In the genomic region with DNA sequence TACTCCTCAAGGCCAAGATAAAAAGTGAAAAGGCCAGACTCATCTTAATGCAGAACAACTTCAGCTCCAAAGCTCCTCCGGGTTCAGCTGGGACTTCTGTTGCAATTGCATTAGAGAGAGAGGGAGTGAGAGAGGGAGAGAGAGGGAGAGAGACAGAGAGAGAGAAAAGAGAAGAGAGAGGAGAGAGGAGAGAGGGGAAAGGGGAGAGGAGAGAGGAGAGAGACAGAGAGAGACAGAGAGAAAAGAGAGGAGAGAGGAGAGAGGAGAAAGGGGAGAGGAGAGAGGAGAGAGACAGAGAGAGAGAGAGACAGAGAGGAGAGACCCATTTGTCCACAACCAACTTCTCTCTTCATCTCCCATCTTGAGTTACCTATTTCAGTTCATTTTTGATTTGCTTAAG, we compare ENCODE assay signal across 33 cellular contexts.
"Had no signal": no experiment of that assay in that cellular context is flagged by ENCODE, and none has a peak within 500 bp of the region (broad histone marks: within the 10 kb centered on the region; RNA-seq: fewer than 3 reads in every experiment).

No MANE protein-coding gene starts in this region.

- H3K4me3 ChIP-seq: ovary, psoas muscle, right lobe of liver, sigmoid colon, spleen, suprapubic skin, testis, tibial artery, transverse colon, upper lobe of left lung, vagina had no signal

- H3K4me1 ChIP-seq: parathyroid adenoma, right lobe of liver had no signal

- ATAC-seq: naive thymus-derived CD8-positive, alpha-beta T cell; natural killer cell treated with Interleukin-12 subunit alpha and Interleukin-12 subunit beta and Interleukin-15 and Interleukin-18, amount 100 ng/mL, for 72 hours; psoas muscle; right cardiac atrium; right lobe of liver; stimulated activated memory B cell treated with anti-CD40 and anti-IgM and Interleukin-4, amounts not matched to agents 10 μg/mL and 1 μg/mL and 100 μg/mL, for 72 hours; stimulated activated naive CD8-positive, alpha-beta T cell treated with anti-CD3 and anti-CD28 coated beads, Interleukin-15, amount 100 ng/mL, for 72 hours; stimulated activated naive CD8-positive, alpha-beta T cell treated with anti-CD3 and anti-CD28 coated beads, Interleukin-15, Interleukin-2, amounts not matched to agents 100 U/mL and 50 U/mL, for 24 hours had no signal

- H3K9me3 Mint-ChIP-seq: natural killer cell treated with Interleukin-12 subunit alpha and Interleukin-12 subunit beta and Interleukin-15 and Interleukin-18, amount 100 ng/mL, for 72 hours; stimulated activated naive CD8-positive, alpha-beta T cell treated with anti-CD3 and anti-CD28 coated beads, Interleukin-15, amount 100 ng/mL, for 72 hours had no signal

- H3K27ac ChIP-seq: neutrophil, ovary, parathyroid adenoma, psoas muscle, right lobe of liver, sigmoid colon, spleen, suprapubic skin, testis, tibial artery, transverse colon, upper lobe of left lung, vagina had no signal

- H3K36me3 Mint-ChIP-seq: natural killer cell treated with Interleukin-12 subunit alpha and Interleukin-12 subunit beta and Interleukin-15 and Interleukin-18, amount 100 ng/mL, for 72 hours; stimulated activated memory B cell treated with anti-CD40 and anti-IgM and Interleukin-4, amounts not matched to agents 10 μg/mL and 1 μg/mL and 100 μg/mL, for 72 hours had no signal

- H3K9me3 ChIP-seq: neutrophil, ovary, psoas muscle, right lobe of liver, suprapubic skin, testis, tibial artery, transverse colon, upper lobe of left lung, vagina had no signal

- H3K27me3 ChIP-seq: ovary, right lobe of liver, sigmoid colon, suprapubic skin, testis, transverse colon, upper lobe of left lung, vagina had no signal

- H3K36me3 ChIP-seq: neutrophil, ovary, right lobe of liver, sigmoid colon, spleen, suprapubic skin, tibial artery, transverse colon, upper lobe of left lung, vagina had no signal

- H3K4me3 Mint-ChIP-seq: naive thymus-derived CD8-positive, alpha-beta T cell; natural killer cell treated with Interleukin-12 subunit alpha and Interleukin-12 subunit beta and Interleukin-15 and Interleukin-18, amount 100 ng/mL, for 72 hours; nephron progenitor cell; neural crest cell; stimulated activated memory B cell treated with anti-CD40 and anti-IgM and Interleukin-4, amounts not matched to agents 10 μg/mL and 1 μg/mL and 100 μg/mL, for 72 hours; stimulated activated naive CD8-positive, alpha-beta T cell treated with anti-CD3 and anti-CD28 coated beads, Interleukin-15, amount 100 ng/mL, for 72 hours had no signal

- H3K27ac Mint-ChIP-seq: natural killer cell treated with Interleukin-12 subunit alpha and Interleukin-12 subunit beta and Interleukin-15 and Interleukin-18, amount 100 ng/mL, for 72 hours; nephron progenitor cell; progenitor cell of endocrine pancreas; stimulated activated memory B cell treated with anti-CD40 and anti-IgM and Interleukin-4, amounts not matched to agents 10 μg/mL and 1 μg/mL and 100 μg/mL, for 72 hours; stimulated activated naive CD8-positive, alpha-beta T cell treated with anti-CD3 and anti-CD28 coated beads, Interleukin-15, amount 100 ng/mL, for 72 hours had no signal

- H3K79me2 ChIP-seq: parathyroid adenoma had no signal

- H2AFZ ChIP-seq: parathyroid adenoma had no signal

- DNase-seq: naive thymus-derived CD8-positive, alpha-beta T cell; nephron progenitor cell; nucleus accumbens; ovary; posterior cingulate gyrus; psoas muscle; right cardiac atrium; right lobe of liver; sigmoid colon; small intestine; spleen; stimulated activated CD4-positive, alpha-beta T cell treated with anti-CD3 and anti-CD28 coated beads, Interleukin-12 subunit alpha, Interleukin-12 subunit beta, amount 100 ng/mL, for 4 hours; stimulated activated CD4-positive, alpha-beta T cell treated with anti-CD3 and anti-CD28 coated beads, Interleukin-1b, Interleukin-23, amount 100 ng/mL, for 48 hours; stimulated activated CD4-positive, alpha-beta T cell treated with anti-CD3 and anti-CD28 coated beads, Interleukin-4, amount 100 ng/mL, for 1 hour; stimulated activated CD4-positive, alpha-beta T cell treated with anti-CD3 and anti-CD28 coated beads, Interleukin-4, amount 100 ng/mL, for 4 hours; stimulated activated CD8-positive, alpha-beta memory T cell treated with anti-CD3 and anti-CD28 coated beads, Interleukin-4, amount 100 ng/mL, for 48 hours; stimulated activated naive CD4-positive, alpha-beta T cell; stimulated activated naive CD8-positive, alpha-beta T cell treated with anti-CD3 and anti-CD28 coated beads, Interleukin-15, amount 100 ng/mL, for 72 hours; stimulated activated naive CD8-positive, alpha-beta T cell treated with anti-CD3 and anti-CD28 coated beads, Interleukin-15, Interleukin-2, amounts not matched to agents 100 U/mL and 50 U/mL, for 24 hours; substantia nigra; testis; tibial artery; transverse colon; upper lobe of left lung had no signal

- H3K9ac ChIP-seq: parathyroid adenoma had no signal

- H3K4me1 Mint-ChIP-seq: naive thymus-derived CD8-positive, alpha-beta T cell; stimulated activated memory B cell treated with anti-CD40 and anti-IgM and Interleukin-4, amounts not matched to agents 10 μg/mL and 1 μg/mL and 100 μg/mL, for 72 hours; stimulated activated naive CD8-positive, alpha-beta T cell treated with anti-CD3 and anti-CD28 coated beads, Interleukin-15, amount 100 ng/mL, for 72 hours had no signal

- FAIRE-seq: small intestine, urothelium cell line had no signal
